Comparison of ENCODE assay signal across 12 cellular contexts in genomic region chr16:30381351-30382041, GRCh38. TPM values are rescaled to one million over a fixed set of nuclear protein-coding genes. Genes with fewer than 3 reads are reported as not detected.
A peak's percentile ranks its signal among the peaks of the same experiment; 100 is the strongest.
DNase-seq lines count a peak whose midpoint lies in the region; ATAC-seq and TF ChIP-seq lines count a peak whose summit lies in the region.
"Had no signal": no experiment of that assay in that cellular context is flagged by ENCODE, and none has a peak within 500 bp of the region (broad histone marks: within the 10 kb centered on the region; RNA-seq: fewer than 3 reads in every experiment).

No MANE protein-coding gene starts in this region.

- peaks cover 18% of the 10 kb centered on the region for H3K36me3 ChIP-seq in DND-41 (ENCODE audit: insufficient read depth, low read length)
- peaks cover 18% of the 10 kb centered on the region for H3K36me3 ChIP-seq in KOPT-K1 (ENCODE audit: insufficient read depth, low read length)
- H3K36me3 ChIP-seq: neutrophil had no signal

- peaks cover 2% of the 10 kb centered on the region for H3K27me3 Mint-ChIP-seq in activated T-helper 1 cell treated with anti-CD3 and anti-CD28 coated beads, Interleukin-12 subunit alpha, Interleukin-12 subunit beta, Interleukin-2, Interleukin-4 antibody, amounts not matched to agents 30 ng/mL and 10 ng/mL and 1 ng/mL, durations not matched to agents 14 hours and 24 hours and 36 hours (ENCODE audit: insufficient read depth)
- peaks cover 4% of the 10 kb centered on the region for H3K27me3 Mint-ChIP-seq in nephron progenitor cell (ENCODE audit: low read depth, poor library complexity)

- H3K4me3 Mint-ChIP-seq in activated T-helper 1 cell treated with anti-CD3 and anti-CD28 coated beads, Interleukin-12 subunit alpha, Interleukin-12 subunit beta, Interleukin-2, Interleukin-4 antibody, amounts not matched to agents 30 ng/mL and 10 ng/mL and 1 ng/mL, durations not matched to agents 14 hours and 24 hours and 36 hours: peak overlapping the region; percentile 97
- no peak overlapping the region for H3K4me3 Mint-ChIP-seq in nephron progenitor cell

- H3K4me3 ChIP-seq in DND-41 (ENCODE audit: low read depth in 1 of 2, low read length in 2 of 2): peak overlapping the region; percentile 36 to 73
- H3K4me3 ChIP-seq: coronary artery, MG63 had no signal

- H3K4me1 Mint-ChIP-seq in activated T-helper 1 cell treated with anti-CD3 and anti-CD28 coated beads, Interleukin-12 subunit alpha, Interleukin-12 subunit beta, Interleukin-2, Interleukin-4 antibody, amounts not matched to agents 30 ng/mL and 10 ng/mL and 1 ng/mL, durations not matched to agents 14 hours and 24 hours and 36 hours (ENCODE audit: low read depth): peaks cover 63% of the 10 kb centered on the region
- peaks cover 60% of the 10 kb centered on the region for H3K4me1 Mint-ChIP-seq in nephron progenitor cell

- H3K9me3 Mint-ChIP-seq in activated T-helper 1 cell treated with anti-CD3 and anti-CD28 coated beads, Interleukin-12 subunit alpha, Interleukin-12 subunit beta, Interleukin-2, Interleukin-4 antibody, amounts not matched to agents 30 ng/mL and 10 ng/mL and 1 ng/mL, durations not matched to agents 14 hours and 24 hours and 36 hours: no peaks in the 10 kb centered on the region
- peaks cover 4% of the 10 kb centered on the region for H3K9me3 Mint-ChIP-seq in nephron progenitor cell

- peaks cover 27% of the 10 kb centered on the region for H3K36me3 Mint-ChIP-seq in activated T-helper 1 cell treated with anti-CD3 and anti-CD28 coated beads, Interleukin-12 subunit alpha, Interleukin-12 subunit beta, Interleukin-2, Interleukin-4 antibody, amounts not matched to agents 30 ng/mL and 10 ng/mL and 1 ng/mL, durations not matched to agents 14 hours and 24 hours and 36 hours (ENCODE audit: low read depth)
- peaks cover 9% of the 10 kb centered on the region for H3K36me3 Mint-ChIP-seq in nephron progenitor cell (ENCODE audit: low read depth)

- H3K27ac ChIP-seq in DND-41 (ENCODE audit: low read length): peak overlapping the region; percentile 99
- peak overlapping the region; percentile 98 for H3K27ac ChIP-seq in KOPT-K1 (ENCODE audit: low read depth, low read length, poor library complexity, severe bottlenecking)
- H3K27ac ChIP-seq: coronary artery, neutrophil had no signal

- no peak for TF ChIP-seq CTCF in DND-41 (IDR thresholded peaks at IDR 0.05; ENCODE audit: borderline replicate concordance, extremely low read depth, low read length, poor library complexity, severe bottlenecking)
- no peak for TF ChIP-seq CTCF in nephron progenitor cell (IDR thresholded peaks at IDR 0.05)

- no peaks in the 10 kb centered on the region for H3K27me3 ChIP-seq in DND-41 (ENCODE audit: insufficient read depth, low read length, poor library complexity)
- H3K27me3 ChIP-seq: MG63 had no signal

- H3K27ac Mint-ChIP-seq in activated T-helper 1 cell treated with anti-CD3 and anti-CD28 coated beads, Interleukin-12 subunit alpha, Interleukin-12 subunit beta, Interleukin-2, Interleukin-4 antibody, amounts not matched to agents 30 ng/mL and 10 ng/mL and 1 ng/mL, durations not matched to agents 14 hours and 24 hours and 36 hours: peak overlapping the region; percentile 89
- H3K27ac Mint-ChIP-seq in nephron progenitor cell: peak overlapping the region; percentile 98

- H3K79me2 ChIP-seq in DND-41 (ENCODE audit: insufficient read depth, low read length): peaks cover 44% of the 10 kb centered on the region

- peaks cover 77% of the 10 kb centered on the region for H3K4me1 ChIP-seq in DND-41 (ENCODE audit: insufficient read depth, low read length)

- DNase-seq in DND-41 (peak; percentile 67), nephron progenitor cell (peak; percentile 53), SK-N-DZ (ENCODE audit: low spot score) (no peak), ureter (ENCODE audit: low spot score) (no peak)
- no peak for DNase-seq in activated T-helper 1 cell treated with anti-CD3 and anti-CD28 coated beads, Interleukin-12 subunit alpha, Interleukin-12 subunit beta, Interleukin-2, Interleukin-4 antibody, amounts not matched to agents 30 ng/mL and 10 ng/mL and 1 ng/mL, durations not matched to agents 14 hours and 24 hours and 36 hours (ENCODE audit: low spot score)
- DNase-seq: MG63 had no signal

- peak overlapping the region; percentile 87 for H3K9ac ChIP-seq in DND-41 (ENCODE audit: low read depth, low read length)

- H3K9me3 ChIP-seq in DND-41 (ENCODE audit: insufficient read depth, low read length, severe bottlenecking) (no peaks in the 10 kb centered on the region), KOPT-K1 (ENCODE audit: insufficient read depth, low read length, poor library complexity, severe bottlenecking) (no peaks in the 10 kb centered on the region)
- H3K9me3 ChIP-seq: MG63, neutrophil had no signal

- peak overlapping the region; percentile 92 for H3K4me2 ChIP-seq in DND-41 (ENCODE audit: insufficient read depth, low read length)

- H2AFZ ChIP-seq in DND-41 (ENCODE audit: low read depth, low read length): peak overlapping the region; percentile 86

- no peak for ATAC-seq in DND-41 (ENCODE audit: insufficient read depth, low read depth)
- no peak for ATAC-seq in HG02885 (IDR thresholded peaks at IDR 0.05; ENCODE audit: poor library complexity, unreplicated experiment)
- no peak for ATAC-seq in GM18858 (IDR thresholded peaks at IDR 0.05; ENCODE audit: unreplicated experiment)

- intact Hi-C loops in activated T-helper 1 cell treated with anti-CD3 and anti-CD28 coated beads, Interleukin-12 subunit alpha, Interleukin-12 subunit beta, Interleukin-2, Interleukin-4 antibody, amounts not matched to agents 30 ng/mL and 10 ng/mL and 1 ng/mL, durations not matched to agents 14 hours and 24 hours and 36 hours (cut with micrococcal nuclease): loop anchor here (1.0 kb wide), 2 partner anchors 11 to 14 kb away; partner anchors contain the start of genes TBC1D10B and ZNF48

- peaks cover 3% of the 10 kb centered on the region; the same call in 1 of the 2 replicates for H4K20me1 ChIP-seq in DND-41 (ENCODE audit: insufficient read depth, low read length)

RNA-seq across cellular contexts. Expression of gene SEPTIN1, which starts 0.9 kb away (rescaled TPM):
- total RNA-seq in activated T-helper 1 cell treated with anti-CD3 and anti-CD28 coated beads, Interleukin-12 subunit alpha, Interleukin-12 subunit beta, Interleukin-2, Interleukin-4 antibody, amounts not matched to agents 30 ng/mL and 10 ng/mL and 1 ng/mL, durations not matched to agents 14 hours and 24 hours and 36 hours: 195 and 200 TPM in 2 replicates
- 2.5 TPM in 1 of 2 replicates, not detected in the other for polyA plus RNA-seq in SK-N-DZ (2014; cell fraction: cytosol; rRNA removed)
- polyA plus RNA-seq in SK-N-DZ (2014; cell fraction: nucleus; rRNA removed): 0.23 and 0.26 TPM in 2 replicates
- 8.2 TPM for total RNA-seq in ureter
- total RNA-seq: RPMI7951 had no signal

RNA-seq across cellular contexts. Expression of gene MYL11, which starts 6.9 kb away (rescaled TPM):
- 2.0 and 2.7 TPM in 2 replicates for total RNA-seq in activated T-helper 1 cell treated with anti-CD3 and anti-CD28 coated beads, Interleukin-12 subunit alpha, Interleukin-12 subunit beta, Interleukin-2, Interleukin-4 antibody, amounts not matched to agents 30 ng/mL and 10 ng/mL and 1 ng/mL, durations not matched to agents 14 hours and 24 hours and 36 hours
- not detected in 2 replicates for polyA plus RNA-seq in SK-N-DZ (2014; cell fraction: cytosol; rRNA removed)
- 1.5 TPM in 1 of 2 replicates, not detected in the other for polyA plus RNA-seq in SK-N-DZ (2014; cell fraction: nucleus; rRNA removed)
- 2.9 TPM for total RNA-seq in ureter
- total RNA-seq: RPMI7951 had no signal

RNA-seq across cellular contexts. Expression of gene TBC1D10B, which starts 11.2 kb away (rescaled TPM):
- total RNA-seq in activated T-helper 1 cell treated with anti-CD3 and anti-CD28 coated beads, Interleukin-12 subunit alpha, Interleukin-12 subunit beta, Interleukin-2, Interleukin-4 antibody, amounts not matched to agents 30 ng/mL and 10 ng/mL and 1 ng/mL, durations not matched to agents 14 hours and 24 hours and 36 hours: 68.9 and 73.6 TPM in 2 replicates
- polyA plus RNA-seq in SK-N-DZ (2014; cell fraction: cytosol; rRNA removed): 32.4 and 36.4 TPM in 2 replicates
- 22.7 and 35.0 TPM in 2 replicates for polyA plus RNA-seq in SK-N-DZ (2014; cell fraction: nucleus; rRNA removed)
- total RNA-seq in ureter: 36.9 TPM

RNA-seq across cellular contexts. Expression of gene ZNF48, which starts 13.7 kb away (rescaled TPM):
- 20.2 and 21.4 TPM in 2 replicates for total RNA-seq in activated T-helper 1 cell treated with anti-CD3 and anti-CD28 coated beads, Interleukin-12 subunit alpha, Interleukin-12 subunit beta, Interleukin-2, Interleukin-4 antibody, amounts not matched to agents 30 ng/mL and 10 ng/mL and 1 ng/mL, durations not matched to agents 14 hours and 24 hours and 36 hours
- polyA plus RNA-seq in SK-N-DZ (2014; cell fraction: cytosol; rRNA removed): 35.7 and 36.2 TPM in 2 replicates
- polyA plus RNA-seq in SK-N-DZ (2014; cell fraction: nucleus; rRNA removed): 28.7 and 38.1 TPM in 2 replicates
- 8.1 TPM for total RNA-seq in ureter

RNA-seq across cellular contexts. Expression of gene ZNF771, which starts 25.9 kb away (rescaled TPM):
- 8.1 and 8.9 TPM in 2 replicates for total RNA-seq in activated T-helper 1 cell treated with anti-CD3 and anti-CD28 coated beads, Interleukin-12 subunit alpha, Interleukin-12 subunit beta, Interleukin-2, Interleukin-4 antibody, amounts not matched to agents 30 ng/mL and 10 ng/mL and 1 ng/mL, durations not matched to agents 14 hours and 24 hours and 36 hours
- polyA plus RNA-seq in SK-N-DZ (2014; cell fraction: cytosol; rRNA removed): 27.7 and 40.1 TPM in 2 replicates
- 21.8 and 34.0 TPM in 2 replicates for polyA plus RNA-seq in SK-N-DZ (2014; cell fraction: nucleus; rRNA removed)
- total RNA-seq in ureter: 5.2 TPM

Comparison
In these comparisons a context has a peak if more than half of its experiments do, and no peak if none do; other contexts are left out.
1. DNase-seq: peak in DND-41 (single experiment) and nephron progenitor cell (single experiment); none in activated T-helper 1 cell treated with anti-CD3 and anti-CD28 coated beads, Interleukin-12 subunit alpha, Interleukin-12 subunit beta, Interleukin-2, Interleukin-4 antibody, amounts not matched to agents 30 ng/mL and 10 ng/mL and 1 ng/mL, durations not matched to agents 14 hours and 24 hours and 36 hours (single experiment), SK-N-DZ (single experiment) and ureter (single experiment).
2. RNA of gene SEPTIN1, which starts 0.9 kb away (total RNA-seq): 195 to 200 TPM in activated T-helper 1 cell treated with anti-CD3 and anti-CD28 coated beads, Interleukin-12 subunit alpha, Interleukin-12 subunit beta, Interleukin-2, Interleukin-4 antibody, amounts not matched to agents 30 ng/mL and 10 ng/mL and 1 ng/mL, durations not matched to agents 14 hours and 24 hours and 36 hours; 8.2 TPM in ureter (single experiment); every median in the first group is over 10 times any median in the second.